Comparison of ENCODE assay signal across 18 cellular contexts in the genomic region with DNA sequence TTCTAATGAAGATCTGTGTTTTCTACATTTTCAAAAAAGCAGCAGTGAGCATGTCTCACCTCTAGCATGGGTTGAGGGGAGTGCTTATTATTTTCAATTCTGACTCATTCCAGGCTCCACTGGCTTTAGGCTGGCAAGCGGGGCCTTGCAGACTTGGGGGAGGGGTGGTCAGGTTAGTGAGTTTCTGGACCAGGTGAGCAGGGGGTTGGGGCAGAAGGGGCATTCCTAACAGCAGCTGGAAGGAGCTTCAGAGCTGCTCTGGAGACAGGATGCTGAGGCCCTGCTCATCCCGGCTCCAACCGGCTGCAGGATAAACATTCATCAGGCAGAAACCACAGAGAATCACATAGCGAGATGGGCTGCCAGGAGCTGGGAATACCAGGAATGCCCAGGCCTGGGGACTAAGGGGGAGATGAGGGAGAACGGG. TPM values are rescaled to one million over a fixed set of nuclear protein-coding genes. Genes with fewer than 3 reads are reported as not detected.
DNase-seq lines count a peak whose midpoint lies in the region; ATAC-seq, FAIRE-seq and TF ChIP-seq lines count a peak whose summit lies in the region.
"Had no signal": no experiment of that assay in that cellular context is flagged by ENCODE, and none has a peak within 500 bp of the region (broad histone marks: within the 10 kb centered on the region; RNA-seq: fewer than 3 reads in every experiment).

No MANE protein-coding gene starts in this region.

- FAIRE-seq in H1 (lab: Jason Lieb, UNC), result no peak

- H3K4ac ChIP-seq in H1 (replicated peaks; ENCODE audit: insufficient read length, low read depth, low read length), result no peak overlapping the region
- H3K4ac ChIP-seq in neuronal stem cell (ENCODE audit: low read length), result no peak overlapping the region

- H2BK15ac ChIP-seq in H1 (ENCODE audit: low read length) (no peak overlapping the region), neuronal stem cell (ENCODE audit: low read length) (no peak overlapping the region)

- H3K36me3 ChIP-seq in MG63, result no peaks in the 10 kb centered on the region
- no peaks in the 10 kb centered on the region for H3K36me3 ChIP-seq in H1 (ENCODE audit: control insufficient read depth in 2 of 4, insufficient read depth in 4 of 4, low read length in 3 of 4)
- H3K36me3 ChIP-seq in neuronal stem cell (replicated peaks in 1 of 2; ENCODE audit: control insufficient read depth in 2 of 2, insufficient read depth in 2 of 2, low read length in 2 of 2), result no peaks in the 10 kb centered on the region
- no peaks in the 10 kb centered on the region for H3K36me3 ChIP-seq in A673 (ENCODE audit: insufficient read depth, low read length, poor library complexity, severe bottlenecking)
- H3K36me3 ChIP-seq: Peyer's patch had no signal

- no peak overlapping the region for H3K56ac ChIP-seq in H1 (replicated peaks; ENCODE audit: insufficient read length, low read depth, low read length)

- H3K14ac ChIP-seq in H1 (ENCODE audit: insufficient read length) (no peak overlapping the region), neuronal stem cell (ENCODE audit: low read length) (no peak overlapping the region)

- H4K91ac ChIP-seq in H1 (replicated peaks; ENCODE audit: insufficient read length, low read length), result no peak overlapping the region
- no peak overlapping the region for H4K91ac ChIP-seq in neuronal stem cell (ENCODE audit: low read depth, low read length, poor library complexity)

- no TSS peak for BruUV-seq in A673 (replicated peaks; lab: Mats Ljungman, UMichigan)

- CTCF ChIA-PET in H1 (lab: Charles Lee; ENCODE audit: partially characterized antibody), result interaction anchor here (5.5 kb wide), 1 partner anchor 10 kb away, joined by 48 read pairs; no protein-coding TSS in a partner anchor
- CTCF ChIA-PET in A673 (lab: Charles Lee), result interaction anchor here (0.6 to 1.8 kb wide), 2 partner anchors 11 to 50 kb away, joined by 4 to 6 read pairs; no protein-coding TSS in a partner anchor

- H3K79me2 ChIP-seq in H1 (ENCODE audit: control insufficient read depth in 1 of 2, insufficient read depth in 2 of 2, low read length in 2 of 2), result no peaks in the 10 kb centered on the region
- H3K79me2 ChIP-seq: parathyroid adenoma had no signal

- peak overlapping the region; percentile 93; the same call in 1 of the 2 replicates for H2BK20ac ChIP-seq in H1 (ENCODE audit: low read length)

- H3K4me1 ChIP-seq in H1 (replicated peaks in 1 of 4; ENCODE audit: control insufficient read depth in 3 of 4, insufficient read depth in 4 of 4, low read length in 3 of 4) (peaks cover 10 to 23% (median 16%) of the 10 kb centered on the region in 4 experiments), neuronal stem cell (ENCODE audit: control insufficient read depth in 2 of 2, insufficient read depth in 1 of 2, low read depth in 1 of 2, low read length in 2 of 2) (peaks cover 0 to 12% of the 10 kb centered on the region in 2 donors), A673 (ENCODE audit: insufficient read depth, low read length, poor library complexity, severe bottlenecking) (no peaks in the 10 kb centered on the region)
- H3K4me1 ChIP-seq: parathyroid adenoma had no signal

- H3K23me2 ChIP-seq in H1 (ENCODE audit: low read depth, low read length), result no peaks in the 10 kb centered on the region

- no peak for ATAC-seq in GM19397 (IDR thresholded peaks at IDR 0.05; ENCODE audit: unreplicated experiment)
- ATAC-seq: activated CD8-positive, alpha-beta memory T cell treated with anti-CD3 and anti-CD28 coated beads, Interleukin-2, amount 10 ng/mL, durations not matched to agents 7 days and 5 days; stimulated activated memory B cell treated with anti-CD40 and anti-IgM and Interleukin-4, amounts not matched to agents 10 μg/mL and 1 μg/mL and 100 μg/mL, for 72 hours had no signal

- H2BK12ac ChIP-seq in H1 (ENCODE audit: low read depth, low read length) (peak overlapping the region; percentile 71; the same call in 1 of the 2 replicates), neuronal stem cell (ENCODE audit: low read length) (peak overlapping the region; percentile 0)

- H3K9ac ChIP-seq in H1 (replicated peaks in 1 of 4; ENCODE audit: extremely low read depth in 1 of 4, low read depth in 3 of 4, low read length in 3 of 4), result 0 out of 7 replicates have a peak overlapping the region, but pooled peaks of 1 of the 4 experiments have one; percentile 8
- no peak overlapping the region for H3K9ac ChIP-seq in neuronal stem cell (ENCODE audit: low read depth, low read length, poor library complexity)
- H3K9ac ChIP-seq: KMS-11, parathyroid adenoma had no signal

- H4K5ac ChIP-seq in H1 (ENCODE audit: insufficient read length, low read depth, low read length), result no peak overlapping the region

- H3K18ac ChIP-seq in H1 (ENCODE audit: extremely low read depth, low read length) (peak overlapping the region; percentile 71), neuronal stem cell (ENCODE audit: low read length) (peak overlapping the region; percentile 41)

- TF ChIP-seq EP300 in H1 (IDR thresholded peaks at IDR 0.05; ENCODE audit: borderline replicate concordance in 1 of 2, low read depth in 2 of 2, low read length in 2 of 2), result no peak

- no peak overlapping the region for H2AK5ac ChIP-seq in H1 (ENCODE audit: low read depth, low read length)
- peak overlapping the region; percentile 9 for H2AK5ac ChIP-seq in neuronal stem cell (ENCODE audit: low read depth, low read length)

- H3K4me3 ChIP-seq in MG63 (no peak overlapping the region), H1 (ENCODE audit: extremely low read depth in 1 of 4, insufficient read depth in 2 of 4, low read depth in 3 of 4, low read length in 4 of 4) (no peak overlapping the region), neuronal stem cell (ENCODE audit: low read length in 2 of 2) (no peak overlapping the region), A673 (ENCODE audit: low read depth, low read length, poor library complexity, severe bottlenecking) (no peak overlapping the region)
- H3K4me3 ChIP-seq: Peyer's patch had no signal

- TF ChIP-seq CTCF in H1 (IDR thresholded peaks at IDR 0.05; ENCODE audit: control extremely low read depth in 1 of 3, insufficient read depth in 1 of 3, low read depth in 1 of 3, low read length in 3 of 3), result no peak
- no peak for TF ChIP-seq CTCF in A673 (conservative IDR thresholded peaks at IDR 0.05; ENCODE audit: low read depth, low read length)

- no peaks in the 10 kb centered on the region for H3K27me3 ChIP-seq in MG63
- no peaks in the 10 kb centered on the region; a peak in 1 of 7 replicates for H3K27me3 ChIP-seq in H1 (replicated peaks in 1 of 4; ENCODE audit: control insufficient read depth in 3 of 4, extremely low read depth in 1 of 4, insufficient read depth in 3 of 4, low read length in 3 of 4)
- H3K27me3 ChIP-seq in neuronal stem cell (ENCODE audit: control insufficient read depth in 3 of 3, insufficient read depth in 3 of 3, low read depth in 1 of 3, low read length in 3 of 3), result peaks cover 0 to 5% (median 0%) of the 10 kb centered on the region in 3 experiments
- H3K27me3 ChIP-seq in A673 (replicated peaks; ENCODE audit: insufficient read depth, low read depth, low read length, poor library complexity), result no peaks in the 10 kb centered on the region
- H3K27me3 ChIP-seq: Peyer's patch had no signal

- POLR2A ChIA-PET in H1 (lab: Charles Lee; ENCODE audit: partially characterized antibody) (interaction anchor here (16.2 kb wide), 1 partner anchor 13 kb away, joined by 293 read pairs; the partner anchor contains the start of gene KRT19), A673 (lab: Charles Lee; ENCODE audit: low non-redundant PET) (no interaction called here)

- H3K23ac ChIP-seq in H1 (ENCODE audit: insufficient read length), result no peak overlapping the region
- H3K23ac ChIP-seq in neuronal stem cell (ENCODE audit: low read depth, low read length, poor library complexity), result no peak overlapping the region

- intact Hi-C loops in A673 (cut with micrococcal nuclease; ENCODE audit: unreplicated experiment), result no loop called here

- H2BK120ac ChIP-seq in H1 (replicated peaks; ENCODE audit: low read depth, low read length), result no peak overlapping the region
- peak overlapping the region; percentile 48 for H2BK120ac ChIP-seq in neuronal stem cell (ENCODE audit: low read depth, low read length)

- H2BK5ac ChIP-seq in H1 (ENCODE audit: low read depth, low read length), result peak overlapping the region; percentile 52; the same call in 1 of the 2 replicates
- peak overlapping the region; percentile 30 for H2BK5ac ChIP-seq in neuronal stem cell (ENCODE audit: low read length)

- H3K4me2 ChIP-seq in H1 (ENCODE audit: insufficient read depth in 1 of 2, low read depth in 2 of 2, low read length in 2 of 2) (0 out of 4 replicates have a peak overlapping the region, but pooled peaks of 1 of the 2 experiments have one; percentile 26), neuronal stem cell (ENCODE audit: insufficient read depth, low read length, poor library complexity, severe bottlenecking) (no peak overlapping the region)
- H3K4me2 ChIP-seq: KMS-11 had no signal

- TF ChIP-seq POLR2A in H1 (IDR thresholded peaks at IDR 0.05; ENCODE audit: control extremely low read depth in 1 of 2, low read depth in 2 of 2, low read length in 2 of 2), result no peak

- H2AFZ ChIP-seq in H1 (ENCODE audit: low read length), result no peak overlapping the region
- no peak overlapping the region for H2AFZ ChIP-seq in neuronal stem cell (ENCODE audit: low read length)
- H2AFZ ChIP-seq: parathyroid adenoma had no signal

- H4K20me1 ChIP-seq in H1 (replicated peaks in 1 of 2; ENCODE audit: control insufficient read depth in 1 of 2, insufficient read depth in 2 of 2, low read length in 2 of 2), result no peaks in the 10 kb centered on the region

- H3K9me3 ChIP-seq in MG63 (no peaks in the 10 kb centered on the region), H1 (ENCODE audit: insufficient read depth in 2 of 2, low read depth in 1 of 2, low read length in 1 of 2) (no peaks in the 10 kb centered on the region), neuronal stem cell (replicated peaks in 1 of 2; ENCODE audit: control insufficient read depth in 2 of 2, insufficient read depth in 1 of 2, low read depth in 1 of 2, low read length in 2 of 2) (peaks cover 0 to 2% of the 10 kb centered on the region in 2 donors), A673 (ENCODE audit: low read depth, low read length, poor library complexity, severe bottlenecking) (no peaks in the 10 kb centered on the region)
- H3K9me3 ChIP-seq: Peyer's patch had no signal

- no peak overlapping the region for H4K8ac ChIP-seq in H1 (ENCODE audit: extremely low read depth, insufficient read depth, low read length)
- no peak overlapping the region for H4K8ac ChIP-seq in neuronal stem cell (ENCODE audit: low read depth, low read length)

- H3K79me1 ChIP-seq in H1 (ENCODE audit: low read depth, low read length) (no peaks in the 10 kb centered on the region), neuronal stem cell (ENCODE audit: low read depth, low read length) (no peaks in the 10 kb centered on the region)

- peak; percentile 94 for DNase-seq in DMS53 (lab: John Stamatoyannopoulos, UW)
- DNase-seq in MG63, result peak; percentile 91
- DNase-seq in H1 (ENCODE audit: low read depth in 1 of 2, low spot score in 2 of 2), result no peak
- DNase-seq in neuronal stem cell (ENCODE audit: low spot score), result no peak
- DNase-seq in cerebellar nuclear complex (lab: John Stamatoyannopoulos, UW), result no peak
- DNase-seq in ureter (ENCODE audit: low spot score), result no peak
- DNase-seq in A673 (ENCODE audit: low spot score), result no peak
- DNase-seq: activated CD8-positive, alpha-beta memory T cell treated with anti-CD3 and anti-CD28 coated beads, Interleukin-2, amount 10 ng/mL, durations not matched to agents 7 days and 5 days; activated naive CD8-positive, alpha-beta T cell treated with anti-CD3 and anti-CD28 coated beads, Interleukin-2, amount 10 ng/mL, durations not matched to agents 7 days and 5 days; NCI-H2171; Peyer's patch; stimulated activated CD4-positive, alpha-beta T cell treated with anti-CD3 and anti-CD28 coated beads, Interleukin-2, amount 100 ng/mL, for 24 hours had no signal

- H3K27ac ChIP-seq in H1 (ENCODE audit: low read depth, low read length) (no peak overlapping the region), neuronal stem cell (replicated peaks; ENCODE audit: low read length) (no peak overlapping the region), A673 (ENCODE audit: low read depth, low read length, poor library complexity, severe bottlenecking) (no peak overlapping the region)
- H3K27ac ChIP-seq: KMS-11, parathyroid adenoma, Peyer's patch had no signal

- 70% methylated on average over 5 of the region's 5 CpGs; no CpG with 5 or more reads in 1 of the 2 experiments for WGBS in H1 (ENCODE audit: extremely low coverage in 1 of 2, insufficient coverage in 1 of 2, insufficient read length in 1 of 2, insufficient replicate concordance in 2 of 2, low coverage in 1 of 2, low lambda C conversion rate in 2 of 2, missing lambda C conversion rate in 1 of 2), 2 experiments
- no CpG with 5 or more reads among the region's 5 CpGs for WGBS in neuronal stem cell (ENCODE audit: extremely low coverage in 2 of 2, insufficient read length in 2 of 2, insufficient replicate concordance in 1 of 2), 2 donors

- no peak for TF ChIP-seq RAD21 in H1 (IDR thresholded peaks at IDR 0.05 in 1 of 2, conservative IDR thresholded peaks at IDR 0.05 in 1 of 2; ENCODE audit: low read depth in 2 of 2, low read length in 2 of 2)

RNA-seq across cellular contexts. Expression of gene KRT19, which starts 10.5 kb away (rescaled TPM):
- total RNA-seq in MG63 (2014; rRNA removed; shearing (Covaris generic); ENCODE audit: low replicate concordance), result 20.7 and 46.3 TPM in 2 replicates
- 122 and 137 TPM in 2 replicates for total RNA-seq in H1 (2021; fragmentation: NEBNext Ultra II Directional; extraction: Animal tissue kit (Norgen Biotek cat#: 25700))
- 120 and 192 TPM in 2 replicates for polyA plus RNA-seq in H1 (2011; rRNA removed)
- polyA plus RNA-seq in H1 (2011; cell fraction: cytosol; rRNA removed), result 174 TPM
- polyA plus RNA-seq in H1 (2011; cell fraction: nucleus; rRNA removed), result 160 TPM
- 117 to 161 TPM (median 152 TPM) in 4 replicates for polyA plus RNA-seq in H1 (2012, experiment 1 of 2)
- 165 TPM for polyA plus RNA-seq in H1 (2012, experiment 2 of 2)
- polyA plus RNA-seq in H1 (2013, experiment 1 of 2), result 70.3 TPM
- 64.2 TPM for polyA plus RNA-seq in H1 (2013, experiment 2 of 2)
- polyA minus RNA-seq in H1 (2011; rRNA and poly(A)+ RNA removed), result 68.0 and 81.3 TPM in 2 replicates
- polyA minus RNA-seq in H1 (2011; cell fraction: cytosol; rRNA and poly(A)+ RNA removed), result 95.6 TPM
- 73.2 TPM for polyA minus RNA-seq in H1 (2011; cell fraction: nucleus; rRNA and poly(A)+ RNA removed)
- polyA plus RNA-seq in neuronal stem cell (2013, experiment 1 of 2), result 106 TPM
- 103 TPM for polyA plus RNA-seq in neuronal stem cell (2013, experiment 2 of 2)
- 2,124 TPM for total RNA-seq in ureter
- total RNA-seq in A673 (2021), result 0.34 and 0.74 TPM in 2 replicates
- total RNA-seq: activated CD8-positive, alpha-beta memory T cell treated with anti-CD3 and anti-CD28 coated beads, Interleukin-2, amount 10 ng/mL, durations not matched to agents 7 days and 5 days; activated naive CD8-positive, alpha-beta T cell treated with anti-CD3 and anti-CD28 coated beads, Interleukin-2, amount 10 ng/mL, durations not matched to agents 7 days and 5 days; CD8-positive, alpha-beta memory T cell had no signal
- polyA plus RNA-seq: CD8-positive, alpha-beta memory T cell had no signal

RNA-seq across cellular contexts. Expression of gene KRT15, which starts 19.9 kb away (rescaled TPM):
- 38.4 and 82.2 TPM in 2 replicates for total RNA-seq in MG63 (2014; rRNA removed; shearing (Covaris generic); ENCODE audit: low replicate concordance)
- total RNA-seq in H1 (2021; fragmentation: NEBNext Ultra II Directional; extraction: Animal tissue kit (Norgen Biotek cat#: 25700)), result 0.13 and 0.21 TPM in 2 replicates
- 0.09 and 0.11 TPM in 2 replicates for polyA plus RNA-seq in H1 (2011; rRNA removed)
- 0.16 TPM for polyA plus RNA-seq in H1 (2011; cell fraction: cytosol; rRNA removed)
- 0.47 TPM for polyA plus RNA-seq in H1 (2011; cell fraction: nucleus; rRNA removed)
- 0.17 to 0.40 TPM (median 0.23 TPM) in 4 replicates for polyA plus RNA-seq in H1 (2012, experiment 1 of 2)
- polyA plus RNA-seq in H1 (2012, experiment 2 of 2), result not detected
- 0.04 TPM for polyA plus RNA-seq in H1 (2013, experiment 1 of 2)
- polyA plus RNA-seq in H1 (2013, experiment 2 of 2), result 0.42 TPM
- 0.20 and 0.25 TPM in 2 replicates for polyA minus RNA-seq in H1 (2011; rRNA and poly(A)+ RNA removed)
- not detected for polyA minus RNA-seq in H1 (2011; cell fraction: cytosol; rRNA and poly(A)+ RNA removed)
- 0.80 TPM for polyA minus RNA-seq in H1 (2011; cell fraction: nucleus; rRNA and poly(A)+ RNA removed)
- 0.01 TPM for polyA plus RNA-seq in neuronal stem cell (2013, experiment 1 of 2)
- 0.01 TPM for polyA plus RNA-seq in neuronal stem cell (2013, experiment 2 of 2)
- total RNA-seq in ureter, result 147 TPM
- not detected in 2 replicates for total RNA-seq in A673 (2021)
- total RNA-seq: activated CD8-positive, alpha-beta memory T cell treated with anti-CD3 and anti-CD28 coated beads, Interleukin-2, amount 10 ng/mL, durations not matched to agents 7 days and 5 days; activated naive CD8-positive, alpha-beta T cell treated with anti-CD3 and anti-CD28 coated beads, Interleukin-2, amount 10 ng/mL, durations not matched to agents 7 days and 5 days; CD8-positive, alpha-beta memory T cell had no signal
- polyA plus RNA-seq: CD8-positive, alpha-beta memory T cell had no signal

RNA-seq across cellular contexts. Expression of gene KRT13, which starts 33.2 kb away (rescaled TPM):
- total RNA-seq in MG63 (2014; rRNA removed; shearing (Covaris generic); ENCODE audit: low replicate concordance), result 3.8 and 4.0 TPM in 2 replicates
- not detected in 2 replicates for total RNA-seq in H1 (2021; fragmentation: NEBNext Ultra II Directional; extraction: Animal tissue kit (Norgen Biotek cat#: 25700))
- polyA plus RNA-seq in H1 (2011; rRNA removed), result 0.09 and 0.17 TPM in 2 replicates
- not detected for polyA plus RNA-seq in H1 (2011; cell fraction: cytosol; rRNA removed)
- not detected for polyA plus RNA-seq in H1 (2011; cell fraction: nucleus; rRNA removed)
- not detected in 4 replicates for polyA plus RNA-seq in H1 (2012, experiment 1 of 2)
- not detected for polyA plus RNA-seq in H1 (2012, experiment 2 of 2)
- polyA plus RNA-seq in H1 (2013, experiment 1 of 2), result not detected
- not detected for polyA plus RNA-seq in H1 (2013, experiment 2 of 2)
- polyA minus RNA-seq in H1 (2011; rRNA and poly(A)+ RNA removed), result not detected in 2 replicates
- not detected for polyA minus RNA-seq in H1 (2011; cell fraction: cytosol; rRNA and poly(A)+ RNA removed)
- not detected for polyA minus RNA-seq in H1 (2011; cell fraction: nucleus; rRNA and poly(A)+ RNA removed)
- polyA plus RNA-seq in neuronal stem cell (2013, experiment 1 of 2), result 0.01 TPM
- not detected for polyA plus RNA-seq in neuronal stem cell (2013, experiment 2 of 2)
- total RNA-seq in ureter, result 2,358 TPM
- not detected in 2 replicates for total RNA-seq in A673 (2021)
- total RNA-seq: activated CD8-positive, alpha-beta memory T cell treated with anti-CD3 and anti-CD28 coated beads, Interleukin-2, amount 10 ng/mL, durations not matched to agents 7 days and 5 days; activated naive CD8-positive, alpha-beta T cell treated with anti-CD3 and anti-CD28 coated beads, Interleukin-2, amount 10 ng/mL, durations not matched to agents 7 days and 5 days; CD8-positive, alpha-beta memory T cell; dermis microvascular lymphatic vessel endothelial cell had no signal
- polyA plus RNA-seq: CD8-positive, alpha-beta memory T cell had no signal

RNA-seq across cellular contexts. Expression of gene KRT9, which starts 33.3 kb away (rescaled TPM):
- total RNA-seq in MG63 (2014; rRNA removed; shearing (Covaris generic); ENCODE audit: low replicate concordance), result not detected in 2 replicates
- total RNA-seq in H1 (2021; fragmentation: NEBNext Ultra II Directional; extraction: Animal tissue kit (Norgen Biotek cat#: 25700)), result not detected in 2 replicates
- not detected in 2 replicates for polyA plus RNA-seq in H1 (2011; rRNA removed)
- polyA plus RNA-seq in H1 (2011; cell fraction: cytosol; rRNA removed), result not detected
- not detected for polyA plus RNA-seq in H1 (2011; cell fraction: nucleus; rRNA removed)
- polyA plus RNA-seq in H1 (2012, experiment 1 of 2), result not detected in 4 replicates
- not detected for polyA plus RNA-seq in H1 (2012, experiment 2 of 2)
- not detected for polyA plus RNA-seq in H1 (2013, experiment 1 of 2)
- polyA plus RNA-seq in H1 (2013, experiment 2 of 2), result not detected
- polyA minus RNA-seq in H1 (2011; rRNA and poly(A)+ RNA removed), result not detected in 2 replicates
- not detected for polyA minus RNA-seq in H1 (2011; cell fraction: cytosol; rRNA and poly(A)+ RNA removed)
- not detected for polyA minus RNA-seq in H1 (2011; cell fraction: nucleus; rRNA and poly(A)+ RNA removed)
- not detected for polyA plus RNA-seq in neuronal stem cell (2013, experiment 1 of 2)
- not detected for polyA plus RNA-seq in neuronal stem cell (2013, experiment 2 of 2)
- total RNA-seq in ureter, result not detected
- total RNA-seq in A673 (2021), result not detected in 2 replicates
- total RNA-seq: activated CD8-positive, alpha-beta memory T cell treated with anti-CD3 and anti-CD28 coated beads, Interleukin-2, amount 10 ng/mL, durations not matched to agents 7 days and 5 days; activated naive CD8-positive, alpha-beta T cell treated with anti-CD3 and anti-CD28 coated beads, Interleukin-2, amount 10 ng/mL, durations not matched to agents 7 days and 5 days; CD8-positive, alpha-beta memory T cell; dermis microvascular lymphatic vessel endothelial cell; Peyer's patch had no signal
- polyA plus RNA-seq: CD8-positive, alpha-beta memory T cell had no signal

RNA-seq across cellular contexts. Expression of gene KRT14, which starts 48.1 kb away (rescaled TPM):
- 6.1 and 7.9 TPM in 2 replicates for total RNA-seq in MG63 (2014; rRNA removed; shearing (Covaris generic); ENCODE audit: low replicate concordance)
- total RNA-seq in H1 (2021; fragmentation: NEBNext Ultra II Directional; extraction: Animal tissue kit (Norgen Biotek cat#: 25700)), result not detected in 2 replicates
- 0.13 and 0.35 TPM in 2 replicates for polyA plus RNA-seq in H1 (2011; rRNA removed)
- not detected for polyA plus RNA-seq in H1 (2011; cell fraction: cytosol; rRNA removed)
- polyA plus RNA-seq in H1 (2011; cell fraction: nucleus; rRNA removed), result not detected
- not detected in 4 replicates for polyA plus RNA-seq in H1 (2012, experiment 1 of 2)
- polyA plus RNA-seq in H1 (2012, experiment 2 of 2), result not detected
- polyA plus RNA-seq in H1 (2013, experiment 1 of 2), result not detected
- not detected for polyA plus RNA-seq in H1 (2013, experiment 2 of 2)
- 0.16 and 0.61 TPM in 2 replicates for polyA minus RNA-seq in H1 (2011; rRNA and poly(A)+ RNA removed)
- not detected for polyA minus RNA-seq in H1 (2011; cell fraction: cytosol; rRNA and poly(A)+ RNA removed)
- polyA minus RNA-seq in H1 (2011; cell fraction: nucleus; rRNA and poly(A)+ RNA removed), result not detected
- polyA plus RNA-seq in neuronal stem cell (2013, experiment 1 of 2), result not detected
- polyA plus RNA-seq in neuronal stem cell (2013, experiment 2 of 2), result not detected
- total RNA-seq in ureter, result 0.52 TPM
- total RNA-seq in A673 (2021), result not detected in 2 replicates
- total RNA-seq: activated CD8-positive, alpha-beta memory T cell treated with anti-CD3 and anti-CD28 coated beads, Interleukin-2, amount 10 ng/mL, durations not matched to agents 7 days and 5 days; activated naive CD8-positive, alpha-beta T cell treated with anti-CD3 and anti-CD28 coated beads, Interleukin-2, amount 10 ng/mL, durations not matched to agents 7 days and 5 days; CD8-positive, alpha-beta memory T cell; dermis microvascular lymphatic vessel endothelial cell had no signal
- polyA plus RNA-seq: CD8-positive, alpha-beta memory T cell had no signal

Comparison
In these comparisons a context has a peak if more than half of its experiments do, and no peak if none do; other contexts are left out.
1. DNase-seq: peak in DMS53 (single experiment) and MG63 (single experiment); none in H1 (0 of 2), neuronal stem cell (single experiment), cerebellar nuclear complex (0 of 2), ureter (single experiment) and A673 (single experiment).
2. RNA of gene KRT19, which starts 10.5 kb away (total RNA-seq): 2,124 TPM in ureter (single experiment); 122 to 137 TPM in H1, 20.7 to 46.3 TPM in MG63 and 0.34 to 0.74 TPM in A673; every median in the first group is over 10 times any median in the second.
3. RNA of gene KRT15, which starts 19.9 kb away (total RNA-seq): 147 TPM in ureter (single experiment) and 38.4 to 82.2 TPM in MG63; 0.13 to 0.21 TPM in H1 and not detected in A673; every median in the first group is over 10 times any median in the second.
4. RNA of gene KRT13, which starts 33.2 kb away (total RNA-seq): 2,358 TPM in ureter (single experiment); 3.8 to 4.0 TPM in MG63, not detected in A673 and not detected in H1; every median in the first group is over 100 times any median in the second.